In genomic region chr9:99889120-99889519, GRCh38 we compare ENCODE assay signal across 20 cellular contexts. TPM values are rescaled to one million over a fixed set of nuclear protein-coding genes. Genes with fewer than 3 reads are reported as not detected.
DNase-seq lines count a peak whose midpoint lies in the region; ATAC-seq and TF ChIP-seq lines count a peak whose summit lies in the region.
"Had no signal": no experiment of that assay in that cellular context is flagged by ENCODE, and none has a peak within 500 bp of the region (broad histone marks: within the 10 kb centered on the region; RNA-seq: fewer than 3 reads in every experiment).

No MANE protein-coding gene starts in this region.

- H3K27me3 ChIP-seq in BE2C, result no peaks in the 10 kb centered on the region; the same call in 1 of the 2 replicates
- H3K27me3 ChIP-seq in WERI-Rb-1 (ENCODE audit: insufficient read depth, low read depth, severe bottlenecking), result no peaks in the 10 kb centered on the region

- TF ChIP-seq CTCF in BE2C (IDR thresholded peaks at IDR 0.05; ENCODE audit: low read depth, low read length), result peak; percentile 7; the same call in 1 of the 2 replicates
- peak; percentile 31; the same call in 1 of the 3 replicates for TF ChIP-seq CTCF in GM12872 (IDR thresholded peaks at IDR 0.05; ENCODE audit: insufficient read depth, low read depth, low read length)
- 0 out of 2 replicates have a peak, but pooled peaks have one; percentile 24 for TF ChIP-seq CTCF in HFFc6 (IDR thresholded peaks at IDR 0.05)
- TF ChIP-seq CTCF in WERI-Rb-1 (IDR thresholded peaks at IDR 0.05; ENCODE audit: low read depth, low read length), result peak; percentile 29; the same call in 1 of the 2 replicates

- H3K4me3 ChIP-seq in BE2C (ENCODE audit: low read depth, low read length) (no peak overlapping the region), WERI-Rb-1 (ENCODE audit: low read depth, low read length) (no peak overlapping the region)
- H3K4me3 ChIP-seq: MG63 had no signal

- no peaks in the 10 kb centered on the region for H3K4me1 Mint-ChIP-seq in HFFc6 (ENCODE audit: low read depth)
- H3K4me1 Mint-ChIP-seq in activated CD8-positive, alpha-beta memory T cell treated with anti-CD3 and anti-CD28 coated beads, Interleukin-2, amount 10 ng/mL, durations not matched to agents 7 days and 5 days, result peaks cover 4% of the 10 kb centered on the region

- H3K9me3 ChIP-seq in BE2C, result no peaks in the 10 kb centered on the region
- no peaks in the 10 kb centered on the region for H3K9me3 ChIP-seq in WERI-Rb-1 (ENCODE audit: severe bottlenecking)
- H3K9me3 ChIP-seq: MG63 had no signal

- H3K36me3 Mint-ChIP-seq in HFFc6 (ENCODE audit: low read depth), result no peaks in the 10 kb centered on the region
- H3K36me3 Mint-ChIP-seq in activated CD8-positive, alpha-beta memory T cell treated with anti-CD3 and anti-CD28 coated beads, Interleukin-2, amount 10 ng/mL, durations not matched to agents 7 days and 5 days, result no peaks in the 10 kb centered on the region
- H3K36me3 Mint-ChIP-seq: CD14-positive monocyte had no signal

- H3K4me3 Mint-ChIP-seq in HFFc6, result no peak overlapping the region
- no peak overlapping the region for H3K4me3 Mint-ChIP-seq in activated CD8-positive, alpha-beta memory T cell treated with anti-CD3 and anti-CD28 coated beads, Interleukin-2, amount 10 ng/mL, durations not matched to agents 7 days and 5 days
- H3K4me3 Mint-ChIP-seq: CD14-positive monocyte had no signal

- ATAC-seq in activated CD8-positive, alpha-beta memory T cell treated with anti-CD3 and anti-CD28 coated beads, Interleukin-2, amount 10 ng/mL, durations not matched to agents 7 days and 5 days, result no peak
- no peak for ATAC-seq in HG02938 (IDR thresholded peaks at IDR 0.05; ENCODE audit: unreplicated experiment)
- ATAC-seq: SK-N-SH treated with all-trans-retinoic acid at 6 μM for 48 hours had no signal

- DNase-seq in BE2C, result no peak
- no peak for DNase-seq in HFFc6
- DNase-seq in WERI-Rb-1, result no peak
- DNase-seq in DMS 273 treated with DMSO at 0.1 percent for 48 hours (lab: John Stamatoyannopoulos, UW), result no peak
- DNase-seq in NCI-H146 treated with DMSO at 0.1 percent for 48 hours (lab: John Stamatoyannopoulos, UW; ENCODE audit: unreplicated experiment), result no peak
- no peak for DNase-seq in activated CD8-positive, alpha-beta memory T cell treated with anti-CD3 and anti-CD28 coated beads, Interleukin-2, amount 10 ng/mL, durations not matched to agents 7 days and 5 days
- DNase-seq: DMS79 treated with DMSO at 0.1 percent for 48 hours, GDM1, KBM-7, MG63, NCI-H1105 treated with DMSO at 0.1 percent for 48 hours, NCI-H187 treated with DMSO at 0.1 percent for 48 hours, NCI-H446 treated with DMSO at 0.1 percent for 48 hours, NCI-H748 treated with DMSO at 0.1 percent for 48 hours, SHP77 had no signal

- H3K9me3 Mint-ChIP-seq in HFFc6, result no peaks in the 10 kb centered on the region
- H3K9me3 Mint-ChIP-seq in activated CD8-positive, alpha-beta memory T cell treated with anti-CD3 and anti-CD28 coated beads, Interleukin-2, amount 10 ng/mL, durations not matched to agents 7 days and 5 days (ENCODE audit: low read depth), result no peaks in the 10 kb centered on the region

- CTCF ChIA-PET in activated CD8-positive, alpha-beta memory T cell treated with anti-CD3 and anti-CD28 coated beads, Interleukin-2, amount 10 ng/mL, durations not matched to agents 7 days and 5 days (lab: Charles Lee), result interaction anchor here (1.7 kb wide), 1 partner anchor 18 kb away, joined by 5 read pairs; no protein-coding TSS in a partner anchor

- H3K36me3 ChIP-seq in BE2C (no peaks in the 10 kb centered on the region), WERI-Rb-1 (no peaks in the 10 kb centered on the region)
- H3K36me3 ChIP-seq: MG63 had no signal

- no peak overlapping the region for H3K27ac ChIP-seq in WERI-Rb-1
- H3K27ac ChIP-seq: HL-60 had no signal

- H3K27me3 Mint-ChIP-seq in HFFc6 (ENCODE audit: insufficient read depth), result peaks cover 15% of the 10 kb centered on the region
- peaks cover 12% of the 10 kb centered on the region for H3K27me3 Mint-ChIP-seq in activated CD8-positive, alpha-beta memory T cell treated with anti-CD3 and anti-CD28 coated beads, Interleukin-2, amount 10 ng/mL, durations not matched to agents 7 days and 5 days

- no peaks in the 10 kb centered on the region for H3K4me1 ChIP-seq in BE2C

- H3K27ac Mint-ChIP-seq in HFFc6, result no peak overlapping the region
- H3K27ac Mint-ChIP-seq in activated CD8-positive, alpha-beta memory T cell treated with anti-CD3 and anti-CD28 coated beads, Interleukin-2, amount 10 ng/mL, durations not matched to agents 7 days and 5 days, result no peak overlapping the region
- H3K27ac Mint-ChIP-seq: CD14-positive monocyte had no signal

RNA-seq across cellular contexts. Expression of gene STX17, which starts 17.3 kb away (rescaled TPM):
- polyA plus RNA-seq in BE2C (2012; ENCODE audit: insufficient read depth, insufficient read length, low read depth), result 4.9 TPM
- total RNA-seq in HFFc6 (2021; fragmentation: NEBNext Ultra II Directional; extraction: Animal tissue kit (Norgen Biotek cat#: 25700)), result 10 to 100 TPM; 15.3 to 18.7 (median 15.6) TPM
- total RNA-seq in activated CD8-positive, alpha-beta memory T cell treated with anti-CD3 and anti-CD28 coated beads, Interleukin-2, amount 10 ng/mL, durations not matched to agents 7 days and 5 days, result 10 to 100 TPM; 32.0 to 37.0 TPM
